Comparison of ENCODE assay signal across 8 cellular contexts in genomic region chr16:89093602-89094251, GRCh38. TPM values are rescaled to one million over a fixed set of nuclear protein-coding genes. Genes with fewer than 3 reads are reported as not detected.
A peak's percentile ranks its signal among the peaks of the same experiment; 100 is the strongest.
DNase-seq lines count a peak whose midpoint lies in the region; ATAC-seq and TF ChIP-seq lines count a peak whose summit lies in the region.

TSS of gene ACSF3 (plus strand) at chr16:89093852. CDS start at chr16:89100682, 6,830 bp downstream.

- ATAC-seq in left lung = peak; percentile 89

- H3K27me3 ChIP-seq in left lung = peaks cover 4 to 41% of the 10 kb centered on the region in 2 donors

- no peak for TF ChIP-seq CTCF in AG10803 (conservative IDR thresholded peaks at IDR 0.05; ENCODE audit: low read length)
- no peak for TF ChIP-seq CTCF in left lung (IDR thresholded peaks at IDR 0.05)

- intact Hi-C loops in left lung (cut with DNase I) = no loop called here

- H3K4me3 ChIP-seq in AG10803 (ENCODE audit: low read length) = peak within 1 kb of the TSS; percentile 80
- H3K4me3 ChIP-seq in left lung = peak within 1 kb of the TSS; percentile 65 to 82

- DNase-seq in AG10803 (ENCODE audit: low read depth) (peak; percentile 52), LoVo (ENCODE audit: low spot score) (peak; percentile 56), dedifferentiated amniotic fluid mesenchymal stem cell (ENCODE audit: extremely low spot score) (peak; percentile 16), left lung (peak; percentile 54 to 94), NCI-H1105 (lab: John Stamatoyannopoulos, UW) (no peak)
- peak; percentile 77 for DNase-seq in activated CD4-positive, alpha-beta T cell treated with anti-CD3 and anti-CD28 coated beads for 48 hours
- peak; percentile 75 to 77 for DNase-seq in stimulated activated CD4-positive, alpha-beta T cell treated with anti-CD3 and anti-CD28 coated beads, Interleukin-2, amount 100 ng/mL, for 24 hours

- H3K36me3 ChIP-seq in left lung = no peaks in the 10 kb centered on the region

- H3K27ac ChIP-seq in left lung = peak within 1 kb of the TSS; percentile 13 to 71

- H3K4me1 ChIP-seq in left lung = peaks cover 10 to 52% of the 10 kb centered on the region in 2 donors

- no peaks in the 10 kb centered on the region for H3K9me3 ChIP-seq in left lung

- TF ChIP-seq POLR2A in GM19099 (IDR thresholded peaks at IDR 0.05; ENCODE audit: extremely low read depth, insufficient read length, low read depth) = peak; percentile 80

RNA-seq across cellular contexts. Expression of gene ACSF3, which starts in this region (rescaled TPM):
- 10 to 100 TPM; 34.4 to 38.4 TPM for total RNA-seq in left lung
